Comparison of ENCODE assay signal across 8 cellular contexts in genomic region chr5:153147891-153148623, GRCh38.
A peak's percentile ranks its signal among the peaks of the same experiment; 100 is the strongest.
DNase-seq lines count a peak whose midpoint lies in the region; ATAC-seq and TF ChIP-seq lines count a peak whose summit lies in the region.

No MANE protein-coding gene starts in this region.

- no peak overlapping the region for H2AFZ ChIP-seq in DND-41 (ENCODE audit: low read depth, low read length)

- H3K4me3 Mint-ChIP-seq in stimulated activated naive B cell treated with anti-CD40 and anti-IgM and Interleukin-4, amounts not matched to agents 10 μg/mL and 1 μg/mL and 100 μg/mL, for 72 hours, result no peak overlapping the region

- H3K27ac ChIP-seq in DND-41 (ENCODE audit: low read length), result no peak overlapping the region
- H3K27ac ChIP-seq in vagina, result no peak overlapping the region

- ATAC-seq in DND-41 (ENCODE audit: insufficient read depth, low read depth) (no peak; the same call in 2 of the 3 replicates), GM21390 (IDR thresholded peaks at IDR 0.05; ENCODE audit: unreplicated experiment) (peak; percentile 88)
- peak; percentile 22 to 49 for ATAC-seq in stimulated activated naive B cell treated with anti-CD40 and anti-IgM and Interleukin-4, amounts not matched to agents 10 μg/mL and 1 μg/mL and 100 μg/mL, for 72 hours (replicated peaks)

- peaks cover 0 to 4% of the 10 kb centered on the region in 2 donors for H3K36me3 Mint-ChIP-seq in stimulated activated naive B cell treated with anti-CD40 and anti-IgM and Interleukin-4, amounts not matched to agents 10 μg/mL and 1 μg/mL and 100 μg/mL, for 72 hours

- H3K9me3 ChIP-seq in DND-41 (ENCODE audit: insufficient read depth, low read length, severe bottlenecking) (peaks cover 4% of the 10 kb centered on the region), vagina (no peaks in the 10 kb centered on the region)

- DNase-seq in DND-41, result no peak
- peak; percentile 29 for DNase-seq in Jurkat, Clone E6-1 (ENCODE audit: low read depth, low spot score)
- DNase-seq in RPMI7951 (ENCODE audit: low read depth), result peak; percentile 23
- DNase-seq in globus pallidus (ENCODE audit: low spot score), result peak; percentile 42
- no peak for DNase-seq in stimulated activated naive B cell treated with anti-CD40 and anti-IgM and Interleukin-4, amounts not matched to agents 10 μg/mL and 1 μg/mL and 100 μg/mL, for 72 hours
- no peak for DNase-seq in vagina (ENCODE audit: extremely low spot score in 2 of 2)
- DNase-seq in T-helper 9 cell, result no peak

- no peaks in the 10 kb centered on the region for H3K36me3 ChIP-seq in DND-41 (ENCODE audit: insufficient read depth, low read length)
- H3K36me3 ChIP-seq in vagina, result no peaks in the 10 kb centered on the region

- H3K27me3 ChIP-seq in DND-41 (ENCODE audit: insufficient read depth, low read length, poor library complexity) (no peaks in the 10 kb centered on the region), vagina (no peaks in the 10 kb centered on the region)

- TF ChIP-seq CTCF in DND-41 (IDR thresholded peaks at IDR 0.05; ENCODE audit: borderline replicate concordance, extremely low read depth, low read length, poor library complexity, severe bottlenecking) (peak; percentile 69), vagina (IDR thresholded peaks at IDR 0.05) (no peak)

- no peaks in the 10 kb centered on the region for H3K79me2 ChIP-seq in DND-41 (ENCODE audit: insufficient read depth, low read length)

- H3K27me3 Mint-ChIP-seq in stimulated activated naive B cell treated with anti-CD40 and anti-IgM and Interleukin-4, amounts not matched to agents 10 μg/mL and 1 μg/mL and 100 μg/mL, for 72 hours, result no peaks in the 10 kb centered on the region

- no peak overlapping the region for H3K4me2 ChIP-seq in DND-41 (ENCODE audit: insufficient read depth, low read length)

- no peaks in the 10 kb centered on the region for H4K20me1 ChIP-seq in DND-41 (ENCODE audit: insufficient read depth, low read length)

- H3K4me1 Mint-ChIP-seq in stimulated activated naive B cell treated with anti-CD40 and anti-IgM and Interleukin-4, amounts not matched to agents 10 μg/mL and 1 μg/mL and 100 μg/mL, for 72 hours, result no peaks in the 10 kb centered on the region

- intact Hi-C loops in vagina (cut with DNase I), result no loop called here

- H3K4me3 ChIP-seq in DND-41 (ENCODE audit: low read depth in 1 of 2, low read length in 2 of 2) (no peak overlapping the region), vagina (no peak overlapping the region)
- H3K4me3 ChIP-seq in Jurkat, Clone E6-1 (ENCODE audit: low read length), result no peak overlapping the region

- no peaks in the 10 kb centered on the region for H3K4me1 ChIP-seq in DND-41 (ENCODE audit: insufficient read depth, low read length)
- H3K4me1 ChIP-seq in vagina, result no peaks in the 10 kb centered on the region

- H3K9me3 Mint-ChIP-seq in stimulated activated naive B cell treated with anti-CD40 and anti-IgM and Interleukin-4, amounts not matched to agents 10 μg/mL and 1 μg/mL and 100 μg/mL, for 72 hours, result peaks cover 8 to 12% of the 10 kb centered on the region in 2 donors

- H3K9ac ChIP-seq in DND-41 (ENCODE audit: low read depth, low read length), result no peak overlapping the region

- no peak for TF ChIP-seq POLR2A in vagina (IDR thresholded peaks at IDR 0.05)

- H3K27ac Mint-ChIP-seq in stimulated activated naive B cell treated with anti-CD40 and anti-IgM and Interleukin-4, amounts not matched to agents 10 μg/mL and 1 μg/mL and 100 μg/mL, for 72 hours, result no peak overlapping the region

Comparison
In these comparisons a context has a peak if more than half of its experiments do, and no peak if none do; other contexts are left out.
1. DNase-seq: peak in Jurkat, Clone E6-1 (single experiment), RPMI7951 (single experiment) and globus pallidus (single experiment); none in DND-41 (single experiment), stimulated activated naive B cell treated with anti-CD40 and anti-IgM and Interleukin-4, amounts not matched to agents 10 μg/mL and 1 μg/mL and 100 μg/mL, for 72 hours (single experiment), vagina (0 of 2) and T-helper 9 cell (single experiment).